15 cellular contexts compared by ENCODE assay signal in genomic region chr9:72674961-72675360, GRCh38.
A peak's percentile ranks its signal among the peaks of the same experiment; 100 is the strongest.
DNase-seq lines count a peak whose midpoint lies in the region; ATAC-seq, FAIRE-seq and TF ChIP-seq lines count a peak whose summit lies in the region.
"Had no signal": no experiment of that assay in that cellular context is flagged by ENCODE, and none has a peak within 500 bp of the region (broad histone marks: within the 10 kb centered on the region; RNA-seq: fewer than 3 reads in every experiment).

No MANE protein-coding gene starts in this region.

- peak overlapping the region; percentile 39 for H3K27ac ChIP-seq in SJSA1
- H3K27ac ChIP-seq: RWPE1 had no signal

- H3K9me3 ChIP-seq in SJSA1 (replicated peaks), result no peaks in the 10 kb centered on the region
- H3K9me3 ChIP-seq: BE2C had no signal

- DNase-seq in H54 (ENCODE audit: insufficient read length, low spot score) (no peak), SJSA1 (ENCODE audit: low read depth in 1 of 2, low spot score in 2 of 2) (no peak), epithelial cell of esophagus (ENCODE audit: low read depth) (peak; percentile 63), renal cortical epithelial cell (ENCODE audit: low read depth) (peak; percentile 9), NCI-H226 (no peak)
- DNase-seq: BE2C; CD4-positive, CD25-positive, alpha-beta regulatory T cell; DMS79; GOT3; Karpas-422; NCI-H1694 treated with DMSO at 0.1 percent for 48 hours had no signal

- TF ChIP-seq POLR2A in H54 (IDR thresholded peaks at IDR 0.05; ENCODE audit: low read depth, low read length), result no peak

- TF ChIP-seq CTCF in epithelial cell of esophagus (IDR thresholded peaks at IDR 0.05; ENCODE audit: insufficient read depth, low read depth, low read length, missing control alignments), result no peak

- peak; percentile 84 for FAIRE-seq in H54 (lab: Jason Lieb, UNC)
- FAIRE-seq: GM12878 had no signal

- peaks cover 16% of the 10 kb centered on the region for H3K4me1 ChIP-seq in SJSA1 (replicated peaks)
- H3K4me1 ChIP-seq: BE2C had no signal

- H3K36me3 ChIP-seq in SJSA1, result no peaks in the 10 kb centered on the region
- H3K36me3 ChIP-seq: BE2C had no signal

- H3K27me3 ChIP-seq in SJSA1 (replicated peaks), result no peaks in the 10 kb centered on the region
- H3K27me3 ChIP-seq: BE2C had no signal

- no peak overlapping the region for H3K4me3 ChIP-seq in SJSA1
- H3K4me3 ChIP-seq in epithelial cell of esophagus (ENCODE audit: low read length), result no peak overlapping the region
- H3K4me3 ChIP-seq: GM12878 had no signal

- ATAC-seq in HG02938 (IDR thresholded peaks at IDR 0.05; ENCODE audit: unreplicated experiment) (no peak), GM18873 (IDR thresholded peaks at IDR 0.05; ENCODE audit: low FRiP score, unreplicated experiment) (no peak)
- ATAC-seq: GM12878 had no signal

Comparison
In these comparisons a context has a peak if more than half of its experiments do, and no peak if none do; other contexts are left out.
1. DNase-seq: peak in epithelial cell of esophagus (single experiment) and renal cortical epithelial cell (single experiment); none in H54 (single experiment), SJSA1 (0 of 2) and NCI-H226 (single experiment).